Comparison of ENCODE assay signal across 8 cellular contexts in genomic region chr10:110500515-110500905, GRCh38. TPM values are rescaled to one million over a fixed set of nuclear protein-coding genes. Genes with fewer than 3 reads are reported as not detected.
A peak's percentile ranks its signal among the peaks of the same experiment; 100 is the strongest.
DNase-seq lines count a peak whose midpoint lies in the region; ATAC-seq and TF ChIP-seq lines count a peak whose summit lies in the region.

No MANE protein-coding gene starts in this region.

- peak overlapping the region; percentile 88 for H3K4me3 Mint-ChIP-seq in progenitor cell of endocrine pancreas (ENCODE audit: low read depth)

- H3K9me3 Mint-ChIP-seq in progenitor cell of endocrine pancreas (ENCODE audit: low read depth): no peaks in the 10 kb centered on the region

- DNase-seq in EL: peak; percentile 86
- no peak for DNase-seq in epithelial cell of proximal tubule (ENCODE audit: low read depth)
- DNase-seq in progenitor cell of endocrine pancreas (ENCODE audit: low spot score, unreplicated experiment): no peak
- DNase-seq in stimulated activated CD4-positive, alpha-beta T cell treated with anti-CD3 and anti-CD28 coated beads, Interleukin-4, amount 100 ng/mL, for 4 hours: no peak
- no peak for DNase-seq in activated gamma-delta T cell treated with Interleukin-2 at 50 U/mL for 16 hours

- peak overlapping the region; percentile 95 for H3K27ac Mint-ChIP-seq in progenitor cell of endocrine pancreas

- ATAC-seq in SK-N-SH treated with all-trans-retinoic acid at 6 μM for 48 hours (peak; percentile 36), HG03039 (IDR thresholded peaks at IDR 0.05; ENCODE audit: unreplicated experiment) (no peak), GM21447 (IDR thresholded peaks at IDR 0.05; ENCODE audit: unreplicated experiment) (no peak)

- peaks cover 60% of the 10 kb centered on the region for H3K4me1 Mint-ChIP-seq in progenitor cell of endocrine pancreas (ENCODE audit: low read depth)

- H3K4me3 ChIP-seq in epithelial cell of proximal tubule (ENCODE audit: low read depth, low read length): peak overlapping the region; percentile 97

- TF ChIP-seq CTCF in epithelial cell of proximal tubule (conservative IDR thresholded peaks at IDR 0.05; ENCODE audit: low read depth, low read length) (no peak), progenitor cell of endocrine pancreas (IDR thresholded peaks at IDR 0.05; ENCODE audit: unreplicated experiment) (no peak)

- peaks cover 12% of the 10 kb centered on the region for H3K36me3 Mint-ChIP-seq in progenitor cell of endocrine pancreas (ENCODE audit: insufficient read depth)

- no peaks in the 10 kb centered on the region for H3K27me3 Mint-ChIP-seq in progenitor cell of endocrine pancreas

TF ChIP-seq in SK-N-SH treated with all-trans-retinoic acid at 6 μM for 48 hours, 23 proteins besides CTCF, POLR2A, EP300 and RAD21:
- peak; percentile 55 for TF ChIP-seq ISL1 (CRISPR knock-in tag; IDR thresholded peaks at IDR 0.05)
- TF ChIP-seq TSHZ2 (CRISPR knock-in tag; IDR thresholded peaks at IDR 0.05): no peak

RNA-seq across cellular contexts. Expression of gene DUSP5, which starts 2.8 kb away (rescaled TPM):
- total RNA-seq in epithelial cell of proximal tubule (57.6 and 76.2 TPM in 2 replicates), progenitor cell of endocrine pancreas (92.9 and 97.9 TPM in 2 replicates)
